Comparison of ENCODE assay signal across 24 cellular contexts in genomic region chr1:14318830-14319229, GRCh38.
DNase-seq lines count a peak whose midpoint lies in the region; ATAC-seq, FAIRE-seq and TF ChIP-seq lines count a peak whose summit lies in the region.
"Had no signal": no experiment of that assay in that cellular context is flagged by ENCODE, and none has a peak within 500 bp of the region (broad histone marks: within the 10 kb centered on the region; RNA-seq: fewer than 3 reads in every experiment).

No MANE protein-coding gene starts in this region.

- no peak overlapping the region for H3K9ac ChIP-seq in PC-3 (ENCODE audit: low read length)
- H3K9ac ChIP-seq: BLaER1 treated with 17β-estradiol and CSF1 and Interleukin-3, amounts not matched to agents 10 nM and 100 nM had no signal

- POLR2A ChIA-PET in A549 (lab: Yijun Ruan, JAX) (no interaction called here), HEK293 (lab: Yijun Ruan, JAX) (no interaction called here), PC-3 (lab: Charles Lee; ENCODE audit: unreplicated experiment) (no interaction called here)

- CTCF ChIA-PET in A549 (lab: Yijun Ruan, JAX) = no interaction called here
- CTCF ChIA-PET in HEK293 (lab: Yijun Ruan, JAX) = no interaction called here
- CTCF ChIA-PET in PC-3 (lab: Charles Lee) = no interaction called here

- H3K4me1 Mint-ChIP-seq in T-helper 17 cell = no peaks in the 10 kb centered on the region
- H3K4me1 Mint-ChIP-seq: CD14-positive monocyte had no signal

- no peak for DNase-seq in A549 (ENCODE audit: low read depth in 1 of 2, low spot score in 1 of 2)
- no peak for DNase-seq in PC-3
- DNase-seq in T-helper 17 cell = no peak
- no peak for DNase-seq in NCI-H187 (lab: John Stamatoyannopoulos, UW)
- DNase-seq: ACHN; AML-193; BE2C; Calu3; CD4-positive, alpha-beta T cell; COR-L47; DMS53; EL; GDM1; GOT3 had no signal

- BruUV-seq in PC-3 (replicated peaks; lab: Mats Ljungman, UMichigan) = no TSS peak

- no peaks in the 10 kb centered on the region for H3K9me2 ChIP-seq in PC-3 (replicated peaks; ENCODE audit: low read length)

- no peaks in the 10 kb centered on the region for H3K36me3 ChIP-seq in HEK293 (ENCODE audit: control insufficient read depth in 2 of 2, insufficient read depth in 1 of 2, low read length in 2 of 2)
- no peaks in the 10 kb centered on the region for H3K36me3 ChIP-seq in PC-3 (ENCODE audit: low read depth, low read length)
- H3K36me3 ChIP-seq: BE2C; BLaER1 treated with 17β-estradiol and CSF1 and Interleukin-3, amounts not matched to agents 10 nM and 100 nM; HAP-1 had no signal

- TF ChIP-seq EP300 in A549 (IDR thresholded peaks at IDR 0.05) = no peak

- no peak for ATAC-seq in A549
- no peak for ATAC-seq in PC-3
- no peak for ATAC-seq in T-helper 17 cell
- no peak for ATAC-seq in HG02588 (IDR thresholded peaks at IDR 0.05; ENCODE audit: unreplicated experiment)
- ATAC-seq: GM12878 had no signal

- intact Hi-C loops in PC-3 (cut with micrococcal nuclease) = no loop called here

- H3K4me1 ChIP-seq in A549 = no peaks in the 10 kb centered on the region
- no peaks in the 10 kb centered on the region for H3K4me1 ChIP-seq in HEK293 (ENCODE audit: control insufficient read depth, insufficient read depth, low read length)
- H3K4me1 ChIP-seq in PC-3 (ENCODE audit: insufficient read depth, low read length) = peaks cover 28% of the 10 kb centered on the region
- H3K4me1 ChIP-seq: BE2C, HAP-1 had no signal

- H3K9me3 ChIP-seq in A549 (no peaks in the 10 kb centered on the region), HEK293 (ENCODE audit: control insufficient read depth, insufficient read depth, low read depth, low read length) (no peaks in the 10 kb centered on the region), PC-3 (ENCODE audit: low read length) (no peaks in the 10 kb centered on the region), T-helper 17 cell (ENCODE audit: control insufficient read depth, low read length, poor library complexity, severe bottlenecking) (no peaks in the 10 kb centered on the region)
- H3K9me3 ChIP-seq: BE2C, HAP-1 had no signal

- H3F3A ChIP-seq in PC-3 (ENCODE audit: low read length, unreplicated experiment) = peaks cover 5% of the 10 kb centered on the region

- H3K4me2 ChIP-seq in A549 (no peak overlapping the region), PC-3 (ENCODE audit: low read length) (peak overlapping the region; percentile 50; the same call in 1 of the 2 replicates)
- H3K4me2 ChIP-seq: BLaER1 treated with 17β-estradiol and CSF1 and Interleukin-3, amounts not matched to agents 10 nM and 100 nM had no signal

- H3K4me3 ChIP-seq in A549 (no peak overlapping the region), HEK293 (ENCODE audit: low read depth, low read length) (no peak overlapping the region), PC-3 (ENCODE audit: low read length) (no peak overlapping the region)
- H3K4me3 ChIP-seq: BLaER1 treated with 17β-estradiol and CSF1 and Interleukin-3, amounts not matched to agents 10 nM and 100 nM; GM12878; HAP-1 had no signal

- no peak for TF ChIP-seq POLR2A in A549 (IDR thresholded peaks at IDR 0.05; ENCODE audit: low read length)

- no peaks in the 10 kb centered on the region for H3K79me2 ChIP-seq in PC-3 (ENCODE audit: low read length)

- H3K27ac Mint-ChIP-seq in T-helper 17 cell = no peak overlapping the region
- H3K27ac Mint-ChIP-seq: CD14-positive monocyte; CD4-positive, alpha-beta T cell had no signal

- H3K4me3 Mint-ChIP-seq in T-helper 17 cell = no peak overlapping the region
- H3K4me3 Mint-ChIP-seq: CD14-positive monocyte; CD4-positive, alpha-beta T cell had no signal

- WGBS in A549 (ENCODE audit: missing lambda C conversion rate) = 0% methylated on average over 1 of the region's 1 CpG

- TF ChIP-seq CTCF in A549 (IDR thresholded peaks at IDR 0.05) (no peak), HEK293 (tag by site-specific recombination; IDR thresholded peaks at IDR 0.05) (no peak), PC-3 (conservative IDR thresholded peaks at IDR 0.05; ENCODE audit: low read depth, low read length) (no peak)

- H3K36me3 Mint-ChIP-seq in T-helper 17 cell (ENCODE audit: low read depth) = no peaks in the 10 kb centered on the region
- H3K36me3 Mint-ChIP-seq: CD14-positive monocyte had no signal

- FAIRE-seq in A549 (lab: Jason Lieb, UNC) = no peak
- FAIRE-seq: A204.1, GM12878, GM19239, H54 had no signal

- no peaks in the 10 kb centered on the region for H3K27me3 ChIP-seq in PC-3 (ENCODE audit: low read length)
- H3K27me3 ChIP-seq: BE2C; BLaER1 treated with 17β-estradiol and CSF1 and Interleukin-3, amounts not matched to agents 10 nM and 100 nM had no signal

- no peak overlapping the region for H3K27ac ChIP-seq in A549
- no peak overlapping the region for H3K27ac ChIP-seq in HEK293 (ENCODE audit: extremely low read depth, low read depth, low read length)
- H3K27ac ChIP-seq in PC-3 (ENCODE audit: low read length) = 0 out of 2 replicates have a peak overlapping the region, but pooled peaks have one; percentile 52
- H3K27ac ChIP-seq: 22Rv1 had no signal

- no peaks in the 10 kb centered on the region for H4K20me1 ChIP-seq in PC-3 (ENCODE audit: low read length)
- H4K20me1 ChIP-seq: BLaER1 treated with 17β-estradiol and CSF1 and Interleukin-3, amounts not matched to agents 10 nM and 100 nM had no signal

- no peak overlapping the region for H2AFZ ChIP-seq in PC-3 (ENCODE audit: low read length)

- H3K27me3 Mint-ChIP-seq in T-helper 17 cell = peaks cover 8% of the 10 kb centered on the region

- TF ChIP-seq RAD21 in A549 (conservative IDR thresholded peaks at IDR 0.05 in 1 of 2, IDR thresholded peaks at IDR 0.05 in 1 of 2) = no peak

TF ChIP-seq in A549, 52 proteins besides CTCF, POLR2A, EP300 and RAD21:
- TF ChIP-seq, protein P1, sequence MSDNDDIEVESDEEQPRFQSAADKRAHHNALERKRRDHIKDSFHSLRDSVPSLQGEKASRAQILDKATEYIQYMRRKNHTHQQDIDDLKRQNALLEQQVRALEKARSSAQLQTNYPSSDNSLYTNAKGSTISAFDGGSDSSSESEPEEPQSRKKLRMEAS (IDR thresholded peaks at IDR 0.05) = no peak
- TF ChIP-seq ZC3H11A (IDR thresholded peaks at IDR 0.05) = peak; percentile 27

TF ChIP-seq in HEK293, 187 proteins besides CTCF, POLR2A, EP300 and RAD21 (continues in another document):
- TF ChIP-seq, protein P2, sequence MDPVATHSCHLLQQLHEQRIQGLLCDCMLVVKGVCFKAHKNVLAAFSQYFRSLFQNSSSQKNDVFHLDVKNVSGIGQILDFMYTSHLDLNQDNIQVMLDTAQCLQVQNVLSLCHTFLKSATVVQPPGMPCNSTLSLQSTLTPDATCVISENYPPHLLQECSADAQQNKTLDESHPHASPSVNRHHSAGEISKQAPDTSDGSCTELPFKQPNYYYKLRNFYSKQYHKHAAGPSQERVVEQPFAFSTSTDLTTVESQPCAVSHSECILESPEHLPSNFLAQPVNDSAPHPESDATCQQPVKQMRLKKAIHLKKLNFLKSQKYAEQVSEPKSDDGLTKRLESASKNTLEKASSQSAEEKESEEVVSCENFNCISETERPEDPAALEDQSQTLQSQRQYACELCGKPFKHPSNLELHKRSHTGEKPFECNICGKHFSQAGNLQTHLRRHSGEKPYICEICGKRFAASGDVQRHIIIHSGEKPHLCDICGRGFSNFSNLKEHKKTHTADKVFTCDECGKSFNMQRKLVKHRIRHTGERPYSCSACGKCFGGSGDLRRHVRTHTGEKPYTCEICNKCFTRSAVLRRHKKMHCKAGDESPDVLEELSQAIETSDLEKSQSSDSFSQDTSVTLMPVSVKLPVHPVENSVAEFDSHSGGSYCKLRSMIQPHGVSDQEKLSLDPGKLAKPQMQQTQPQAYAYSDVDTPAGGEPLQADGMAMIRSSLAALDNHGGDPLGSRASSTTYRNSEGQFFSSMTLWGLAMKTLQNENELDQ (tag by site-specific recombination; IDR thresholded peaks at IDR 0.05; ENCODE audit: low read depth) = no peak
- TF ChIP-seq REPIN1 (tag by site-specific recombination; IDR thresholded peaks at IDR 0.05; ENCODE audit: low read depth) (no peak), ZNF623 (tag by site-specific recombination; IDR thresholded peaks at IDR 0.05) (peak; percentile 71), KLF16 (tag by site-specific recombination; IDR thresholded peaks at IDR 0.05) (no peak), HOXA7 (CRISPR knock-in tag; IDR thresholded peaks at IDR 0.05; ENCODE audit: borderline replicate concordance) (no peak), ZNF548 (tag by site-specific recombination; IDR thresholded peaks at IDR 0.05) (no peak), ZNF792 (tag by site-specific recombination; IDR thresholded peaks at IDR 0.05) (no peak), ZSCAN30 (tag by site-specific recombination; IDR thresholded peaks at IDR 0.05) (no peak), KLF8 (tag by site-specific recombination; IDR thresholded peaks at IDR 0.05) (no peak), ZNF596 (tag by site-specific recombination; IDR thresholded peaks at IDR 0.05) (no peak), SCRT2 (tag by site-specific recombination; IDR thresholded peaks at IDR 0.05) (no peak)
- TF ChIP-seq, protein P3, sequence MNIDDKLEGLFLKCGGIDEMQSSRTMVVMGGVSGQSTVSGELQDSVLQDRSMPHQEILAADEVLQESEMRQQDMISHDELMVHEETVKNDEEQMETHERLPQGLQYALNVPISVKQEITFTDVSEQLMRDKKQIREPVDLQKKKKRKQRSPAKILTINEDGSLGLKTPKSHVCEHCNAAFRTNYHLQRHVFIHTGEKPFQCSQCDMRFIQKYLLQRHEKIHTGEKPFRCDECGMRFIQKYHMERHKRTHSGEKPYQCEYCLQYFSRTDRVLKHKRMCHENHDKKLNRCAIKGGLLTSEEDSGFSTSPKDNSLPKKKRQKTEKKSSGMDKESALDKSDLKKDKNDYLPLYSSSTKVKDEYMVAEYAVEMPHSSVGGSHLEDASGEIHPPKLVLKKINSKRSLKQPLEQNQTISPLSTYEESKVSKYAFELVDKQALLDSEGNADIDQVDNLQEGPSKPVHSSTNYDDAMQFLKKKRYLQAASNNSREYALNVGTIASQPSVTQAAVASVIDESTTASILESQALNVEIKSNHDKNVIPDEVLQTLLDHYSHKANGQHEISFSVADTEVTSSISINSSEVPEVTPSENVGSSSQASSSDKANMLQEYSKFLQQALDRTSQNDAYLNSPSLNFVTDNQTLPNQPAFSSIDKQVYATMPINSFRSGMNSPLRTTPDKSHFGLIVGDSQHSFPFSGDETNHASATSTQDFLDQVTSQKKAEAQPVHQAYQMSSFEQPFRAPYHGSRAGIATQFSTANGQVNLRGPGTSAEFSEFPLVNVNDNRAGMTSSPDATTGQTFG (tag by site-specific recombination; IDR thresholded peaks at IDR 0.05; ENCODE audit: borderline replicate concordance) = no peak
- TF ChIP-seq, protein P4, sequence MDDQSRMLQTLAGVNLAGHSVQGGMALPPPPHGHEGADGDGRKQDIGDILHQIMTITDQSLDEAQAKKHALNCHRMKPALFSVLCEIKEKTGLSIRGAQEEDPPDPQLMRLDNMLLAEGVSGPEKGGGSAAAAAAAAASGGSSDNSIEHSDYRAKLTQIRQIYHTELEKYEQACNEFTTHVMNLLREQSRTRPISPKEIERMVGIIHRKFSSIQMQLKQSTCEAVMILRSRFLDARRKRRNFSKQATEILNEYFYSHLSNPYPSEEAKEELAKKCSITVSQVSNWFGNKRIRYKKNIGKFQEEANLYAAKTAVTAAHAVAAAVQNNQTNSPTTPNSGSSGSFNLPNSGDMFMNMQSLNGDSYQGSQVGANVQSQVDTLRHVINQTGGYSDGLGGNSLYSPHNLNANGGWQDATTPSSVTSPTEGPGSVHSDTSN (CRISPR knock-in tag; IDR thresholded peaks at IDR 0.05) = no peak

Comparison
In these comparisons a context has a peak if more than half of its experiments do, and no peak if none do; other contexts are left out.
1. Of the 5 proteins assayed by ChIP-seq in both HEK293 and A549: peak only in HEK293: REST; only in A549: none; in both: none; in neither: 4.